ENCODE assay signal across 1 cellular context in the genomic region with DNA sequence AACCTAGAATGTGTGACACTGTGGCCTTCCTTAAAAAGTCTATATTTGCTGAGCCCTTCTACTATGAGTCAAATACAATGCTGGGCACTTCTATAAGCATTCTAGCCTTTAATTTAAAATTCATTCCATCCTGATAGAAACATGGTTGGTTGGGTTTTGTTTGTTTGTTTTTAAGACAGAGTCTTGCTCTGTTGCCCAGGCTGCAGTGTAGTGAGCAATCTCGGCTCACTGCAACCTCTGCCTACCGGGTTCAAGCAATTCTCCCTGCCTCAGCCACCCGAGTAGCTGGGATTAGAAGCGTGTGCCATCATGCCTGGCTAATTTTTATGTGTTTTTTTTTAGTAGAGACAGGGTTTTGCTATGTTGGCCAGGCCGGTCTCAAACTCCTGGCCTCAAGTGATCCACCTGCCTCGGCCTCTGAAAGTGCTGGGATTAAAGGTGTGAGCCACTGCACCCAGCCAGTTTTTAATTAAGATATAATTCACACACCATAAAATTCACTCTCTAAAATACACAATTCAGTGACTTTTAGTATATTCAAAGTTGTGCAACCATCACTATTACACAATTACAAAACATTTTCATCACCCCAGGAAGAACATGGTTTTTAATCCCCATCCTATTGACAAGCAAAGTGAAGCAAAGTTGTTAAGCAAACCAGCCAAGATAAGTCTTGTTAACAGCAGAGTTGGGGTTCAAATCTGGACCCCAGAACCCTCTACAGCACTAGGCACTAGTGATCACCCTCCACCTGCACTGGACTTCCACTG.
TF ChIP-seq lines count a peak whose summit lies in the region.

No MANE protein-coding gene starts in this region.

TF ChIP-seq in HepG2, 621 proteins besides CTCF, POLR2A, EP300 and RAD21:
- peak; percentile 79 for TF ChIP-seq CEBPB (IDR thresholded peaks at IDR 0.05; ENCODE audit: borderline replicate concordance, low read depth, low read length)
- TF ChIP-seq ZNF550 (CRISPR knock-in tag; IDR thresholded peaks at IDR 0.05; ENCODE audit: borderline replicate concordance) = no peak
